15 cellular contexts compared by ENCODE assay signal in the genomic region with DNA sequence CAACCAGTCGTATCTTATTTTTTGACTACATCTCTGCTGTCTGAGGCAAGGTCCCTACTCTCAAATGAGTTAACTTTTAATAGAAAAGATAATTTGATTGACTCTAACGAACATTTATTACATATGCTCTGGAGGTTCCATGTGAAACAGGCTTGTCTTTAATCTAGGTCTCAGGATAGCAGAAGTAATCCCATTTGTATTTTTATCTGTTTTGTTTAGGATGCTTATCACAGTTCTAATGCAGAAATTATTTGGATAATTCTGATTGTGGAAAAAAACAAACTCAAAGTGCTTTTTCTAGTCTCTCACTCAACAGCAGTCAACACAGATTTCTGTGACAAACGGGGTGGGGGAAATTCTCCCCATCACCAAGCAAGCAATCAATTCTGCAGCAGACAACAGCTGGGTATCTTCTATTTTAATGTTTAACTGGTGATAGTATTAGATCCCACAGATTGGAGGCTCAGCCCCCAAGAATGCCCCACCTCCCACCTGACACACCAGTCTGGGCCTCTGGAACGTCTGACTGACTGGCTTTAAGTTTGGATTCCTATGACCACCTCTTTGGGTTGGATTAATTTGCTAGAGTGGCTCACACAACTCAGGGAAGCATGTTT.
"Had no signal": no experiment of that assay in that cellular context is flagged by ENCODE, and none has a peak within 500 bp of the region (broad histone marks: within the 10 kb centered on the region; RNA-seq: fewer than 3 reads in every experiment).

No MANE protein-coding gene starts in this region.

- H3K4me3 ChIP-seq: dorsolateral prefrontal cortex had no signal

- ATAC-seq: activated CD8-positive, alpha-beta memory T cell treated with anti-CD3 and anti-CD28 coated beads, Interleukin-2, amount 10 ng/mL, durations not matched to agents 7 days and 5 days; T-cell had no signal

- H3K27me3 ChIP-seq: dorsolateral prefrontal cortex had no signal

- DNase-seq: activated CD4-positive, alpha-beta T cell treated with anti-CD3 and anti-CD28 coated beads for 1 hour; activated CD4-positive, alpha-beta T cell treated with anti-CD3 and anti-CD28 coated beads, Interleukin-2, amount 50 U/mL, for 48 hours; activated CD8-positive, alpha-beta memory T cell treated with anti-CD3 and anti-CD28 coated beads, Interleukin-2, amount 10 ng/mL, durations not matched to agents 7 days and 5 days; activated naive CD4-positive, alpha-beta T cell treated with anti-CD3 and anti-CD28 coated beads, Interleukin-2, amount 10 ng/mL, durations not matched to agents 7 days and 5 days; activated T-cell treated with anti-CD3 and anti-CD28 coated beads, Interleukin-2, amount 50 U/mL, for 1 hour; dorsolateral prefrontal cortex; midbrain; naive B cell; posterior cingulate gyrus; retina; small intestine; stimulated activated CD4-positive, alpha-beta T cell treated with anti-CD3 and anti-CD28 coated beads, Interleukin-4, amount 100 ng/mL, for 4 hours; stimulated activated CD8-positive, alpha-beta memory T cell treated with anti-CD3 and anti-CD28 coated beads, Interleukin-4, amount 100 ng/mL, for 48 hours; T-cell; T-helper 9 cell had no signal
